8 cellular contexts compared by ENCODE assay signal in the genomic region with DNA sequence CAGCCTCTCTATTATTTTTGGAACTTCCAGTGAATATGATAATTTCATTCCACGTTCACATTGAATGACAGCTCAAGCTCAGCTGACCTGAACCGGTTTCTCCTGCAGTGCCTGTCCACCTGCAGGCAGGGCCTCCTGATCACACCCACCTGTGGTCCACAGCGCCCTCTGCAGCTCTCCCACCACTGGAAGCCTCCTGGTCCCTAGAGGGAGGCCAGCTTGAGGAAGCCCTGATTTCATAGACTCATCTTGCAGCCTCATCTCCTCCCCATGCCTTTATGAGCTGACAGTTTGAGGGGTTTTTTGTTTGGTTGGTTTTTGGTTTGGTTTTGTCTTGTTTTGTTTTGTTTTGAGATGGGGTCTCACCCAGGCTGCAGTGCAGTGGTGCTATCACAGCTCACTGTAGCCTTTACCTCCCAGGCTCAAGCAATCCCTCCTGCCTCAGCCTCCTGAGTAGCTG. TPM values are rescaled to one million over a fixed set of nuclear protein-coding genes. Genes with fewer than 3 reads are reported as not detected.
A peak's percentile ranks its signal among the peaks of the same experiment; 100 is the strongest.
DNase-seq lines count a peak whose midpoint lies in the region; ATAC-seq and TF ChIP-seq lines count a peak whose summit lies in the region.

No MANE protein-coding gene starts in this region.

- in situ Hi-C loops in T47D (cut with HindIII; ENCODE audit: low pct_unique_long_range_greater_than_20kb, low sequenced_read_pairs) = no loop called here

- POLR2A ChIA-PET in SK-N-SH (lab: Yijun Ruan, JAX) = interaction anchor here (1.0 to 13.9 kb wide), 5 partner anchors 30 to 53 kb away, joined by 4 to 591 read pairs (median 5); partner anchors contain the start of genes MALAT1 and NEAT1

- TF ChIP-seq EP300 in SK-N-SH (IDR thresholded peaks at IDR 0.05; ENCODE audit: borderline replicate concordance in 1 of 2, low read depth in 1 of 2, low read length in 1 of 2) = no peak

- H3K27ac ChIP-seq in SK-N-SH (ENCODE audit: low read depth in 2 of 2, low read length in 1 of 2) (peak overlapping the region in 1 of 2 experiments; percentile 17; a peak in 1 of 4 replicates), lower lobe of right lung (peak overlapping the region; percentile 41)

- H2AFZ ChIP-seq in SK-N-SH (ENCODE audit: low read depth) = no peak overlapping the region

- peak; percentile 60 for TF ChIP-seq CTCF in SK-N-SH (IDR thresholded peaks at IDR 0.05)
- peak; percentile 73 for TF ChIP-seq CTCF in lower lobe of right lung (IDR thresholded peaks at IDR 0.05)

- no peak overlapping the region for H3K9ac ChIP-seq in SK-N-SH

- peak; percentile 73 for TF ChIP-seq RAD21 in SK-N-SH (IDR thresholded peaks at IDR 0.05; ENCODE audit: low read length)

- no peak overlapping the region for H3K4me2 ChIP-seq in SK-N-SH

- H3K4me1 ChIP-seq in SK-N-SH (ENCODE audit: control insufficient read depth in 1 of 2, insufficient read depth in 2 of 2, low read depth in 1 of 2, low read length in 1 of 2) (peaks cover 7 to 11% of the 10 kb centered on the region in 2 experiments; a peak in 3 of 4 replicates), lower lobe of right lung (peaks cover 38% of the 10 kb centered on the region)

- CTCF ChIA-PET in SK-N-SH (lab: Yijun Ruan, JAX) = interaction anchor here (0.6 to 6.4 kb wide), 31 partner anchors 9 to 113 kb away, joined by 3 to 79 read pairs (median 4); partner anchors contain the start of gene MALAT1

- ATAC-seq in lower lobe of right lung (peak; percentile 71 to 72), GM21786 (IDR thresholded peaks at IDR 0.05; ENCODE audit: unreplicated experiment) (no peak), GM21360 (IDR thresholded peaks at IDR 0.05; ENCODE audit: unreplicated experiment) (no peak)

- no peaks in the 10 kb centered on the region for H3K9me2 ChIP-seq in SK-N-SH

- no peaks in the 10 kb centered on the region for H4K20me1 ChIP-seq in SK-N-SH (ENCODE audit: insufficient read depth)

- H3K36me3 ChIP-seq in SK-N-SH (replicated peaks in 1 of 2; ENCODE audit: control insufficient read depth in 1 of 2, insufficient read depth in 2 of 2, low read length in 1 of 2) (no peaks in the 10 kb centered on the region), lower lobe of right lung (no peaks in the 10 kb centered on the region)

- peaks cover 27% of the 10 kb centered on the region for H3F3A ChIP-seq in SK-N-SH (replicated peaks; ENCODE audit: insufficient read depth)

- intact Hi-C loops in lower lobe of right lung (cut with DNase I) = no loop called here

- H3K4me3 ChIP-seq in SK-N-SH (ENCODE audit: low read depth in 2 of 2, low read length in 1 of 2) (no peak overlapping the region), lower lobe of right lung (no peak overlapping the region)

- WGBS in SK-N-SH (ENCODE audit: low lambda C conversion rate) = 66% methylated on average over 2 of the region's 3 CpGs

- H3K27me3 ChIP-seq in SK-N-SH (ENCODE audit: insufficient read depth) (no peaks in the 10 kb centered on the region), lower lobe of right lung (ENCODE audit: low read depth) (no peaks in the 10 kb centered on the region)

- H3K9me3 ChIP-seq in SK-N-SH (no peaks in the 10 kb centered on the region), lower lobe of right lung (no peaks in the 10 kb centered on the region)

- peak; percentile 91 for DNase-seq in ELF-1 (ENCODE audit: low read depth, low spot score)
- peak in 42 of 76 experiments; percentile 10 to 62 (median 37) for DNase-seq in HUDEP-2 (lab: John Stamatoyannopoulos, UW; ENCODE audit: unreplicated experiment in 76 of 76)
- peak; percentile 66 for DNase-seq in SK-N-SH
- DNase-seq in T47D (ENCODE audit: low read depth in 1 of 2, low spot score in 1 of 2) = peak; percentile 90 to 98
- DNase-seq in lower lobe of right lung = peak; percentile 91
- DNase-seq in epidermal melanocyte (ENCODE audit: insufficient read length, low spot score) = no peak

- peaks cover 61% of the 10 kb centered on the region for H3K79me2 ChIP-seq in SK-N-SH (ENCODE audit: insufficient read depth)

TF ChIP-seq in SK-N-SH, 30 proteins besides CTCF, POLR2A, EP300 and RAD21:
- TF ChIP-seq TEAD4 (IDR thresholded peaks at IDR 0.05; ENCODE audit: borderline replicate concordance, insufficient read depth) (no peak), SMC3 (IDR thresholded peaks at IDR 0.05; ENCODE audit: low read depth, low read length) (peak; percentile 65)

RNA-seq across cellular contexts. Expression of gene MALAT1, which starts 29.9 kb away (rescaled TPM):
- polyA plus RNA-seq in SK-N-SH (2012; rRNA removed) = 285 and 510 TPM in 2 replicates
- 23.6 and 25.7 TPM in 2 replicates for polyA plus RNA-seq in SK-N-SH (2012; cell fraction: cytosol; rRNA removed)
- 1,545 and 2,619 TPM in 2 replicates for polyA plus RNA-seq in SK-N-SH (2012; cell fraction: nucleus; rRNA removed)
- 11,612 TPM for total RNA-seq in lower lobe of right lung

RNA-seq across cellular contexts. Expression of gene NEAT1, which starts 46.3 kb away (rescaled TPM):
- 435 and 479 TPM in 2 replicates for polyA plus RNA-seq in SK-N-SH (2012; rRNA removed)
- 93.7 and 99.2 TPM in 2 replicates for polyA plus RNA-seq in SK-N-SH (2012; cell fraction: cytosol; rRNA removed)
- 3,897 and 4,476 TPM in 2 replicates for polyA plus RNA-seq in SK-N-SH (2012; cell fraction: nucleus; rRNA removed)
- 980 TPM for total RNA-seq in lower lobe of right lung

RNA-seq across cellular contexts. Expression of gene SCYL1, which starts 56.0 kb away (rescaled TPM):
- 76.7 and 79.9 TPM in 2 replicates for polyA plus RNA-seq in SK-N-SH (2012; rRNA removed)
- polyA plus RNA-seq in SK-N-SH (2012; cell fraction: cytosol; rRNA removed) = 26.2 and 41.7 TPM in 2 replicates
- polyA plus RNA-seq in SK-N-SH (2012; cell fraction: nucleus; rRNA removed) = 115 and 159 TPM in 2 replicates
- total RNA-seq in lower lobe of right lung = 61.2 TPM

Comparison
In these comparisons a context has a peak if more than half of its experiments do, and no peak if none do; other contexts are left out.
1. ATAC-seq: peak in lower lobe of right lung (2 of 2); none in GM21786 (single experiment) and GM21360 (single experiment).